Comparison of ENCODE assay signal across 11 cellular contexts in genomic region chr3:127035672-127036071, GRCh38. TPM values are rescaled to one million over a fixed set of nuclear protein-coding genes. Genes with fewer than 3 reads are reported as not detected.
DNase-seq lines count a peak whose midpoint lies in the region; ATAC-seq, FAIRE-seq and TF ChIP-seq lines count a peak whose summit lies in the region.
"Had no signal": no experiment of that assay in that cellular context is flagged by ENCODE, and none has a peak within 500 bp of the region (broad histone marks: within the 10 kb centered on the region; RNA-seq: fewer than 3 reads in every experiment).

No MANE protein-coding gene starts in this region.

- H3K4me3 Mint-ChIP-seq in glutamatergic neuron (ENCODE audit: unreplicated experiment): no peak overlapping the region
- H3K4me3 Mint-ChIP-seq: activated naive CD4-positive, alpha-beta T cell treated with anti-CD3 and anti-CD28 coated beads, Interleukin-2, amount 10 ng/mL, durations not matched to agents 7 days and 5 days had no signal

- TF ChIP-seq CTCF in bronchial epithelial cell (IDR thresholded peaks at IDR 0.05; ENCODE audit: insufficient read depth, low read length, severe bottlenecking) (no peak), left lung (IDR thresholded peaks at IDR 0.05) (no peak), glutamatergic neuron (IDR thresholded peaks at IDR 0.05; ENCODE audit: partially characterized antibody, unreplicated experiment) (no peak)

- no peak overlapping the region for H3K27ac Mint-ChIP-seq in glutamatergic neuron (ENCODE audit: unreplicated experiment)
- H3K27ac Mint-ChIP-seq: activated naive CD4-positive, alpha-beta T cell treated with anti-CD3 and anti-CD28 coated beads, Interleukin-2, amount 10 ng/mL, durations not matched to agents 7 days and 5 days had no signal

- H3K4me3 ChIP-seq in bronchial epithelial cell (ENCODE audit: low read depth, low read length) (no peak overlapping the region), left lung (no peak overlapping the region)
- H3K4me3 ChIP-seq: SJSA1 had no signal

- H3K36me3 ChIP-seq in bronchial epithelial cell (ENCODE audit: control insufficient read depth, insufficient read depth, low read length): peaks cover 20% of the 10 kb centered on the region
- peaks cover 0 to 40% of the 10 kb centered on the region in 2 donors for H3K36me3 ChIP-seq in left lung

- H3K9me3 Mint-ChIP-seq in glutamatergic neuron (ENCODE audit: unreplicated experiment): peaks cover 15% of the 10 kb centered on the region
- H3K9me3 Mint-ChIP-seq: activated naive CD4-positive, alpha-beta T cell treated with anti-CD3 and anti-CD28 coated beads, Interleukin-2, amount 10 ng/mL, durations not matched to agents 7 days and 5 days had no signal

- intact Hi-C loops in left lung (cut with DNase I): no loop called here

- DNase-seq in NCI-H2171 treated with DMSO at 0.1 percent for 48 hours (lab: John Stamatoyannopoulos, UW): peak; percentile 29
- no peak for DNase-seq in NCI-H2171 (lab: John Stamatoyannopoulos, UW)
- peak; percentile 89 for DNase-seq in bronchial epithelial cell (ENCODE audit: low read depth)
- peak; percentile 91 for DNase-seq in left lung
- peak; percentile 89 for DNase-seq in urothelium cell line (ENCODE audit: low spot score)
- no peak for DNase-seq in glutamatergic neuron
- DNase-seq: activated naive CD4-positive, alpha-beta T cell treated with anti-CD3 and anti-CD28 coated beads, Interleukin-2, amount 10 ng/mL, durations not matched to agents 7 days and 5 days had no signal

- peaks cover 10% of the 10 kb centered on the region for H3K4me1 Mint-ChIP-seq in glutamatergic neuron (ENCODE audit: low read depth, unreplicated experiment)
- H3K4me1 Mint-ChIP-seq: activated naive CD4-positive, alpha-beta T cell treated with anti-CD3 and anti-CD28 coated beads, Interleukin-2, amount 10 ng/mL, durations not matched to agents 7 days and 5 days had no signal

- peaks cover 5 to 11% of the 10 kb centered on the region in 2 donors for H3K4me1 ChIP-seq in left lung
- H3K4me1 ChIP-seq: SJSA1 had no signal

- H3K36me3 Mint-ChIP-seq in glutamatergic neuron (ENCODE audit: unreplicated experiment): no peaks in the 10 kb centered on the region
- H3K36me3 Mint-ChIP-seq: activated naive CD4-positive, alpha-beta T cell treated with anti-CD3 and anti-CD28 coated beads, Interleukin-2, amount 10 ng/mL, durations not matched to agents 7 days and 5 days had no signal

- H3K27ac ChIP-seq in left lung: peak overlapping the region in 1 of 2 donors; percentile 13
- H3K27ac ChIP-seq: SJSA1 had no signal

- FAIRE-seq in bronchial epithelial cell (lab: Jason Lieb, UNC) (no peak), urothelium cell line (lab: Jason Lieb, UNC) (peak; percentile 50)
- FAIRE-seq: islet of Langerhans had no signal

- peaks cover 5% of the 10 kb centered on the region for H3K27me3 Mint-ChIP-seq in glutamatergic neuron (ENCODE audit: unreplicated experiment)
- H3K27me3 Mint-ChIP-seq: activated naive CD4-positive, alpha-beta T cell treated with anti-CD3 and anti-CD28 coated beads, Interleukin-2, amount 10 ng/mL, durations not matched to agents 7 days and 5 days had no signal

- H3K9me3 ChIP-seq in left lung: no peaks in the 10 kb centered on the region
- H3K9me3 ChIP-seq: SJSA1 had no signal

- H3K27me3 ChIP-seq in bronchial epithelial cell (ENCODE audit: control insufficient read depth, insufficient read depth, low read length): no peaks in the 10 kb centered on the region
- H3K27me3 ChIP-seq in left lung: no peaks in the 10 kb centered on the region
- H3K27me3 ChIP-seq: SJSA1 had no signal

- ATAC-seq in left lung (peak; percentile 88), GM19467 (IDR thresholded peaks at IDR 0.05; ENCODE audit: unreplicated experiment) (no peak), HG03378 (IDR thresholded peaks at IDR 0.05; ENCODE audit: unreplicated experiment) (no peak)

RNA-seq across cellular contexts. Expression of gene PLXNA1, which starts 52.8 kb away (rescaled TPM):
- total RNA-seq in bronchial epithelial cell (42.1 and 53.4 TPM in 2 replicates), left lung (10 to 100 TPM; 48.8 to 64.6 TPM), glutamatergic neuron (ENCODE audit: unreplicated experiment) (110 TPM)

Comparison
In these comparisons a context has a peak if more than half of its experiments do, and no peak if none do; other contexts are left out.
1. DNase-seq: peak in NCI-H2171 treated with DMSO at 0.1 percent for 48 hours (single experiment), bronchial epithelial cell (single experiment), left lung (2 of 2) and urothelium cell line (single experiment); none in NCI-H2171 (single experiment) and glutamatergic neuron (single experiment).